Comparison of ENCODE assay signal across 21 cellular contexts in genomic region chr2:105521616-105522015, GRCh38.
"Had no signal": no experiment of that assay in that cellular context is flagged by ENCODE, and none has a peak within 500 bp of the region (broad histone marks: within the 10 kb centered on the region; RNA-seq: fewer than 3 reads in every experiment).

No MANE protein-coding gene starts in this region.

- H3K9me3 ChIP-seq: colonic mucosa, esophagus squamous epithelium, right lobe of liver, stomach, thyroid gland had no signal

- H3K4me1 ChIP-seq: colonic mucosa, parathyroid adenoma had no signal

- DNase-seq: central memory CD4-positive, alpha-beta T cell; colonic mucosa; effector CD8-positive, alpha-beta T cell; endodermal cell; esophagus squamous epithelium; hypothalamus; kidney; occipital lobe; right lobe of liver; stimulated activated CD4-positive, alpha-beta T cell treated with anti-CD3 and anti-CD28 coated beads, Interleukin-12 subunit alpha, Interleukin-12 subunit beta, amount 100 ng/mL, for 4 hours; stimulated activated CD4-positive, alpha-beta T cell treated with anti-CD3 and anti-CD28 coated beads, Interleukin-1b, Interleukin-23, amount 100 ng/mL, for 48 hours; stimulated activated CD4-positive, alpha-beta T cell treated with anti-CD3 and anti-CD28 coated beads, Interleukin-4, amount 100 ng/mL, for 24 hours; stimulated activated naive CD4-positive, alpha-beta T cell treated with Interleukin-2 at 50 U/mL for 16 hours; stomach; thyroid gland had no signal

- H3K9ac ChIP-seq: parathyroid adenoma had no signal

- H3K4me2 ChIP-seq: smooth muscle cell had no signal

- H3K36me3 ChIP-seq: colonic mucosa, esophagus squamous epithelium, right lobe of liver, stomach, thyroid gland had no signal

- ATAC-seq: left lobe of liver; naive thymus-derived CD4-positive, alpha-beta T cell; stimulated activated effector memory CD8-positive, alpha-beta T cell treated with anti-CD3 and anti-CD28 coated beads, Interleukin-12 subunit alpha, Interleukin-12 subunit beta, amount 100 ng/mL, for 72 hours had no signal

- H2AFZ ChIP-seq: parathyroid adenoma had no signal

- H3K27ac ChIP-seq: colonic mucosa, esophagus squamous epithelium, parathyroid adenoma, right lobe of liver, stomach, thyroid gland had no signal

- H3K4me3 ChIP-seq: colonic mucosa, esophagus squamous epithelium, right lobe of liver, smooth muscle cell, stomach, thyroid gland had no signal

- FAIRE-seq: urothelium cell line had no signal

- H3K27me3 ChIP-seq: colonic mucosa, esophagus squamous epithelium, right lobe of liver, stomach, thyroid gland had no signal
